ENCODE assay signal across 9 cellular contexts in genomic region chr18:57837917-57838548, GRCh38. TPM values are rescaled to one million over a fixed set of nuclear protein-coding genes. Genes with fewer than 3 reads are reported as not detected.
DNase-seq lines count a peak whose midpoint lies in the region; ATAC-seq, FAIRE-seq and TF ChIP-seq lines count a peak whose summit lies in the region.
"Had no signal": no experiment of that assay in that cellular context is flagged by ENCODE, and none has a peak within 500 bp of the region (broad histone marks: within the 10 kb centered on the region; RNA-seq: fewer than 3 reads in every experiment).

No MANE protein-coding gene starts in this region.

- FAIRE-seq in GM12891 (lab: Jason Lieb, UNC) (peak; percentile 93), HTR-8/SVneo (lab: Jason Lieb, UNC) (no peak)

- ATAC-seq in GM21576 (IDR thresholded peaks at IDR 0.05; ENCODE audit: unreplicated experiment) = peak; percentile 81

- DNase-seq in GM12891 (ENCODE audit: insufficient read length, low spot score) (no peak), M059J (ENCODE audit: low read depth) (peak; percentile 34), germinal center (ENCODE audit: low spot score) (peak; percentile 23), NCI-H2196 (lab: John Stamatoyannopoulos, UW; ENCODE audit: unreplicated experiment) (no peak), GDM1 (lab: John Stamatoyannopoulos, UW) (no peak), HTR-8/SVneo (ENCODE audit: insufficient read length, low spot score) (no peak), NCI-H1105 (lab: John Stamatoyannopoulos, UW) (no peak)
- DNase-seq: activated gamma-delta T cell treated with Interleukin-2 at 50 U/mL for 16 hours had no signal

- TF ChIP-seq POLR2A in GM12891 (IDR thresholded peaks at IDR 0.05; ENCODE audit: low read depth, low read length) = no peak

TF ChIP-seq in GM12891, 5 proteins besides CTCF, POLR2A, EP300 and RAD21:
- TF ChIP-seq POU2F2 (IDR thresholded peaks at IDR 0.05; ENCODE audit: low read depth, low read length) (peak; percentile 86), SPI1 (IDR thresholded peaks at IDR 0.05; ENCODE audit: low read depth, low read length) (no peak), TAF1 (IDR thresholded peaks at IDR 0.05; ENCODE audit: low read depth, low read length) (no peak), POLR2AphosphoS5 (IDR thresholded peaks at IDR 0.05; ENCODE audit: low read depth, low read length) (no peak), PAX5 (IDR thresholded peaks at IDR 0.05; ENCODE audit: insufficient read depth, low read length, severe bottlenecking) (peak; percentile 77)
TF ChIP-seq in GM12891: peak in this region for 2.

RNA-seq across cellular contexts. Expression of gene ATP8B1, which starts 34.9 kb away (rescaled TPM):
- polyA plus RNA-seq in GM12891 (2012; ENCODE audit: low read depth, missing spikeins) = 0.05 TPM
- 39.5 and 68.5 TPM in 2 replicates for total RNA-seq in M059J (2014; rRNA removed; shearing (Covaris generic))

Comparison
In these comparisons a context has a peak if more than half of its experiments do, and no peak if none do; other contexts are left out.
1. DNase-seq: peak in M059J (single experiment) and germinal center (single experiment); none in GM12891 (single experiment), NCI-H2196 (single experiment), GDM1 (single experiment), HTR-8/SVneo (single experiment) and NCI-H1105 (single experiment).